Comparison of ENCODE assay signal across 13 cellular contexts in genomic region chr1:198318092-198318491, GRCh38.
DNase-seq lines count a peak whose midpoint lies in the region; ATAC-seq and TF ChIP-seq lines count a peak whose summit lies in the region.
"Had no signal": no experiment of that assay in that cellular context is flagged by ENCODE, and none has a peak within 500 bp of the region (broad histone marks: within the 10 kb centered on the region; RNA-seq: fewer than 3 reads in every experiment).

No MANE protein-coding gene starts in this region.

- BruUV-seq in Calu3 (replicated peaks; lab: Mats Ljungman, UMichigan) = no TSS peak
- BruUV-seq in mammary epithelial cell (replicated peaks; lab: Mats Ljungman, UMichigan) = no TSS peak

- H3K4me3 ChIP-seq in mammary epithelial cell (replicated peaks in 1 of 3; ENCODE audit: insufficient read depth in 1 of 3, low read depth in 2 of 3, low read length in 3 of 3) = no peak overlapping the region
- H3K4me3 ChIP-seq: gastroesophageal sphincter had no signal

- no peak overlapping the region for H2AFZ ChIP-seq in mammary epithelial cell (ENCODE audit: low read depth, low read length)

- H3K4me1 Mint-ChIP-seq in Calu3 (ENCODE audit: low read depth, unreplicated experiment) = peaks cover 27% of the 10 kb centered on the region
- peaks cover 1% of the 10 kb centered on the region for H3K4me1 Mint-ChIP-seq in activated CD4-positive, alpha-beta T cell treated with anti-CD3 and anti-CD28 coated beads, Interleukin-2, amount 10 ng/mL, durations not matched to agents 7 days and 5 days

- peak; percentile 71 for ATAC-seq in GM18873 (IDR thresholded peaks at IDR 0.05; ENCODE audit: low FRiP score, unreplicated experiment)
- ATAC-seq in HG02623 (IDR thresholded peaks at IDR 0.05; ENCODE audit: unreplicated experiment) = peak; percentile 67
- ATAC-seq in HG03565 (IDR thresholded peaks at IDR 0.05; ENCODE audit: unreplicated experiment) = peak; percentile 82
- ATAC-seq: gastroesophageal sphincter had no signal

- H3K79me2 ChIP-seq in mammary epithelial cell (ENCODE audit: insufficient read depth, low read length) = peaks cover 2% of the 10 kb centered on the region

- DNase-seq in Calu3 (no peak), superior temporal gyrus (ENCODE audit: extremely low spot score) (no peak), mammary epithelial cell (no peak)
- no peak for DNase-seq in stimulated activated CD4-positive, alpha-beta T cell treated with anti-CD3 and anti-CD28 coated beads, Interleukin-2, amount 100 ng/mL, for 24 hours
- DNase-seq in activated CD4-positive, alpha-beta T cell treated with anti-CD3 and anti-CD28 coated beads, Interleukin-2, amount 10 ng/mL, durations not matched to agents 7 days and 5 days = no peak
- DNase-seq: amygdala, NCI-H1105 treated with DMSO at 0.1 percent for 48 hours, occipital lobe, T-helper 2 cell had no signal

- no peak overlapping the region for H3K27ac ChIP-seq in mammary epithelial cell (ENCODE audit: insufficient read depth, low read depth, low read length)
- H3K27ac ChIP-seq: gastroesophageal sphincter had no signal

- H3K27me3 ChIP-seq in mammary epithelial cell (ENCODE audit: insufficient read depth, low read length) = no peaks in the 10 kb centered on the region
- H3K27me3 ChIP-seq: gastroesophageal sphincter had no signal

- TF ChIP-seq CTCF in Calu3 (IDR thresholded peaks at IDR 0.05; ENCODE audit: unreplicated experiment) (no peak), mammary epithelial cell (conservative IDR thresholded peaks at IDR 0.05 in 1 of 2, IDR thresholded peaks at IDR 0.05 in 1 of 2; ENCODE audit: extremely low read depth in 1 of 2, insufficient read depth in 1 of 2, low read depth in 1 of 2, low read length in 2 of 2) (no peak)

- in situ Hi-C loops in mammary epithelial cell (cut with MboI; ENCODE audit: low sequenced_read_pairs in 2 of 2) = no loop called here

- no peaks in the 10 kb centered on the region for H3K9me3 ChIP-seq in mammary epithelial cell (replicated peaks; ENCODE audit: insufficient read depth, low read length)
- H3K9me3 ChIP-seq: gastroesophageal sphincter had no signal

- peak overlapping the region; percentile 60 for H3K27ac Mint-ChIP-seq in Calu3 (ENCODE audit: unreplicated experiment)
- H3K27ac Mint-ChIP-seq in activated CD4-positive, alpha-beta T cell treated with anti-CD3 and anti-CD28 coated beads, Interleukin-2, amount 10 ng/mL, durations not matched to agents 7 days and 5 days = no peak overlapping the region

- intact Hi-C loops in Calu3 (cut with micrococcal nuclease; ENCODE audit: unreplicated experiment) = no loop called here
- intact Hi-C loops in mammary epithelial cell (cut with micrococcal nuclease) = no loop called here

- POLR2A ChIA-PET in activated CD4-positive, alpha-beta T cell treated with anti-CD3 and anti-CD28 coated beads, Interleukin-2, amount 10 ng/mL, durations not matched to agents 7 days and 5 days (lab: Charles Lee) = no interaction called here

- dilution Hi-C loops in mammary epithelial cell (cut with HindIII; ENCODE audit: low sequenced_read_pairs) = no loop called here

- H3K36me3 Mint-ChIP-seq in Calu3 (ENCODE audit: insufficient read depth, unreplicated experiment) = peaks cover 26% of the 10 kb centered on the region
- H3K36me3 Mint-ChIP-seq in activated CD4-positive, alpha-beta T cell treated with anti-CD3 and anti-CD28 coated beads, Interleukin-2, amount 10 ng/mL, durations not matched to agents 7 days and 5 days (ENCODE audit: low read depth) = peaks cover 39% of the 10 kb centered on the region

- H3K36me3 ChIP-seq in mammary epithelial cell (ENCODE audit: insufficient read depth, low read length) = peaks cover 6% of the 10 kb centered on the region

- H3K27me3 Mint-ChIP-seq in Calu3 (ENCODE audit: unreplicated experiment) = no peaks in the 10 kb centered on the region
- H3K27me3 Mint-ChIP-seq in activated CD4-positive, alpha-beta T cell treated with anti-CD3 and anti-CD28 coated beads, Interleukin-2, amount 10 ng/mL, durations not matched to agents 7 days and 5 days = no peaks in the 10 kb centered on the region

- WGBS in mammary epithelial cell (ENCODE audit: low coverage, missing lambda C conversion rate) = 100% methylated on average over 1 of the region's 1 CpG

- no peaks in the 10 kb centered on the region for H3K9me3 Mint-ChIP-seq in Calu3 (ENCODE audit: low read depth, unreplicated experiment)
- H3K9me3 Mint-ChIP-seq in activated CD4-positive, alpha-beta T cell treated with anti-CD3 and anti-CD28 coated beads, Interleukin-2, amount 10 ng/mL, durations not matched to agents 7 days and 5 days = no peaks in the 10 kb centered on the region

- no peak overlapping the region for H3K4me3 Mint-ChIP-seq in Calu3 (ENCODE audit: low read depth, unreplicated experiment)
- H3K4me3 Mint-ChIP-seq in activated CD4-positive, alpha-beta T cell treated with anti-CD3 and anti-CD28 coated beads, Interleukin-2, amount 10 ng/mL, durations not matched to agents 7 days and 5 days = no peak overlapping the region

- H3K4me2 ChIP-seq in mammary epithelial cell (ENCODE audit: insufficient read depth, low read depth, low read length) = no peak overlapping the region

- no peaks in the 10 kb centered on the region for H3K4me1 ChIP-seq in mammary epithelial cell (ENCODE audit: insufficient read depth, low read length)
- H3K4me1 ChIP-seq: gastroesophageal sphincter had no signal

- CTCF ChIA-PET in Calu3 (lab: Charles Lee) (interaction anchor here (0.6 kb wide), 1 partner anchor 30 kb away, joined by 3 read pairs; no protein-coding TSS in a partner anchor), mammary epithelial cell (lab: Charles Lee; ENCODE audit: low non-redundant PET) (no interaction called here)
- CTCF ChIA-PET in activated CD4-positive, alpha-beta T cell treated with anti-CD3 and anti-CD28 coated beads, Interleukin-2, amount 10 ng/mL, durations not matched to agents 7 days and 5 days (lab: Charles Lee) = no interaction called here

- no peaks in the 10 kb centered on the region for H4K20me1 ChIP-seq in mammary epithelial cell (ENCODE audit: insufficient read depth, low read length)

- no peak overlapping the region for H3K9ac ChIP-seq in mammary epithelial cell (ENCODE audit: insufficient read depth, low read length)
